In the genomic region with DNA sequence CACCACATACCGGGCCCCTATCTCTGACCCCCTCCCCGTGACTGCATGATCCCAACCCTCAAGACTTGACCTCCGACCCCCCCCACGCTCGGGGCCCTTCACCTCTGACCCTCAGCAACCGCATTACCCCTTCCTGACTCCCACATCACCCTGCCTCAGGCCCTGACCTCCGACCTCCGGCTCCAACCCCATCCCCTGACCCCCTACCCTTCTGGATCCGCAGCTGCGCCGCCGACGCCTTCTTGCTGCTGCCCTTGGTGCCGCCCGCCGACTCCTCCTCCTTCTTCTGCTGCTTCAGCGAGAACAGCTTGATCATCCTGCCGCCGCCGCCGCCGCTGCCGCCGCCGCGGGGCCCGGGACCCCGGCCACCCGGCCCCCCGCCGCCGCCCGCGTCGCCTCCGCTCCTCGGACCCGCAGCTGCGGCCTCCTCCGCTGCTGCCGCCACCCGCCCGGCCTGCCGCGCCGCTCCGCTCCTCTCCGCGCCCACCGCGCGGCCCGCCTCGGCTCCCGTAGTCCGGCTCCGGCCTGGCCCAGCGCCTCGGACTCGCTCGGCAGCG, we compare ENCODE assay signal across 8 cellular contexts. TPM values are rescaled to one million over a fixed set of nuclear protein-coding genes. Genes with fewer than 3 reads are reported as not detected.
DNase-seq lines count a peak whose midpoint lies in the region; ATAC-seq, FAIRE-seq and TF ChIP-seq lines count a peak whose summit lies in the region.

A gene (minus strand): TSS at position 546 of the 557 bp plus-strand sequence. CDS start 230 bp downstream, at position 316.

- H3K36me3 Mint-ChIP-seq in WTC11 = peaks cover 19% of the 10 kb centered on the region

- no peaks in the 10 kb centered on the region for H3K9me3 Mint-ChIP-seq in WTC11

- no peaks in the 10 kb centered on the region for H3K9me2 ChIP-seq in PC-9 (ENCODE audit: insufficient read depth)

- H4K20me1 ChIP-seq in H1 (replicated peaks in 1 of 2; ENCODE audit: control insufficient read depth in 1 of 2, insufficient read depth in 2 of 2, low read length in 2 of 2) (peaks cover 0 to 7% of the 10 kb centered on the region in 2 experiments), PC-9 (ENCODE audit: insufficient read depth) (no peaks in the 10 kb centered on the region)

- 0% methylated on average over 6 of the region's 62 CpGs; no CpG with 5 or more reads in 1 of the 2 experiments for WGBS in H1 (ENCODE audit: extremely low coverage in 1 of 2, insufficient coverage in 1 of 2, insufficient read length in 1 of 2, insufficient replicate concordance in 2 of 2, low coverage in 1 of 2, low lambda C conversion rate in 2 of 2, missing lambda C conversion rate in 1 of 2), 2 experiments
- under 1% methylated on average over 62 of the region's 62 CpGs for WGBS in urinary bladder

- no peak for FAIRE-seq in H1 (lab: Jason Lieb, UNC)

- peaks cover 35% of the 10 kb centered on the region for H3K23me2 ChIP-seq in H1 (ENCODE audit: low read depth, low read length)

- H3K27me3 ChIP-seq in H1 (replicated peaks in 1 of 4; ENCODE audit: control insufficient read depth in 3 of 4, extremely low read depth in 1 of 4, insufficient read depth in 3 of 4, low read length in 3 of 4) (peaks cover 0 to 8% (median 2%) of the 10 kb centered on the region in 4 experiments; a peak in 4 of 7 replicates), mucosa of stomach (ENCODE audit: control insufficient read depth, insufficient read depth, low read length) (no peaks in the 10 kb centered on the region), PC-9 (ENCODE audit: insufficient read depth, low read depth) (no peaks in the 10 kb centered on the region)

- H4K5ac ChIP-seq in H1 (ENCODE audit: insufficient read length, low read depth, low read length) = peak within 1 kb of the TSS; percentile 99

- H3K79me2 ChIP-seq in H1 (ENCODE audit: control insufficient read depth in 1 of 2, insufficient read depth in 2 of 2, low read length in 2 of 2) (peaks cover 7 to 19% of the 10 kb centered on the region in 2 experiments), PC-9 (ENCODE audit: low read depth) (peaks cover 13% of the 10 kb centered on the region)

- H3K9me3 ChIP-seq in H1 (ENCODE audit: insufficient read depth in 2 of 2, low read depth in 1 of 2, low read length in 1 of 2) (no peaks in the 10 kb centered on the region), mucosa of stomach (ENCODE audit: control insufficient read depth, low read length) (no peaks in the 10 kb centered on the region), PC-9 (ENCODE audit: insufficient read depth, low read depth) (no peaks in the 10 kb centered on the region)

- TF ChIP-seq CTCF in AG10803 (conservative IDR thresholded peaks at IDR 0.05; ENCODE audit: low read length) (no peak), WTC11 (IDR thresholded peaks at IDR 0.05) (no peak), H1 (IDR thresholded peaks at IDR 0.05; ENCODE audit: control extremely low read depth in 1 of 3, insufficient read depth in 1 of 3, low read depth in 1 of 3, low read length in 3 of 3) (no peak), PC-9 (conservative IDR thresholded peaks at IDR 0.05) (no peak)

- no peak for TF ChIP-seq POLR2A in H1 (IDR thresholded peaks at IDR 0.05; ENCODE audit: control extremely low read depth in 1 of 2, low read depth in 2 of 2, low read length in 2 of 2)

- DNase-seq in AG10803 (ENCODE audit: low read depth) (peak; percentile 51), WTC11 (ENCODE audit: low spot score) (peak; percentile 56), H1 (ENCODE audit: low read depth in 1 of 2, low spot score in 2 of 2) (no peak), cortex of kidney (lab: John Stamatoyannopoulos, UW) (no peak), PC-9 (no peak)

- peaks cover 4% of the 10 kb centered on the region for H3K79me1 ChIP-seq in H1 (ENCODE audit: low read depth, low read length)

- H2BK20ac ChIP-seq in H1 (ENCODE audit: low read length) = 0 out of 2 replicates have a peak within 1 kb of the TSS, but pooled peaks have one; percentile 48

- CTCF ChIA-PET in WTC11 (lab: Charles Lee) = interaction anchor here (0.9 to 2.4 kb wide), 2 partner anchors 38 to 44 kb away, joined by 3 to 19 read pairs; a partner anchor contains a TSS
- CTCF ChIA-PET in H1 (lab: Charles Lee; ENCODE audit: partially characterized antibody) = interaction anchor here (0.8 to 7.3 kb wide), 4 partner anchors 14 to 44 kb away, joined by 3 to 35 read pairs (median 6); a partner anchor contains a TSS
- CTCF ChIA-PET in PC-9 (lab: Charles Lee) = no interaction called here

- H3K23ac ChIP-seq in H1 (ENCODE audit: insufficient read length) = no peak within 1 kb of the TSS

- H2AK5ac ChIP-seq in H1 (ENCODE audit: low read depth, low read length) = peak within 1 kb of the TSS; percentile 84

- BruUV-seq in PC-9 (replicated peaks; lab: Mats Ljungman, UMichigan) = no TSS peak

- H4K8ac ChIP-seq in H1 (ENCODE audit: extremely low read depth, insufficient read depth, low read length) = peak within 1 kb of the TSS; percentile 99

- H3K36me3 ChIP-seq in H1 (ENCODE audit: control insufficient read depth in 2 of 4, insufficient read depth in 4 of 4, low read length in 3 of 4) (peaks cover 6 to 15% (median 10%) of the 10 kb centered on the region in 4 experiments), mucosa of stomach (ENCODE audit: control insufficient read depth, insufficient read depth, low read length) (no peaks in the 10 kb centered on the region), urinary bladder (ENCODE audit: insufficient read depth) (no peaks in the 10 kb centered on the region), PC-9 (ENCODE audit: low read depth) (no peaks in the 10 kb centered on the region)

- peak within 1 kb of the TSS; percentile 95 for H3K4ac ChIP-seq in H1 (replicated peaks; ENCODE audit: insufficient read length, low read depth, low read length)

- H2AFZ ChIP-seq in H1 (ENCODE audit: low read length) (no peak within 1 kb of the TSS), PC-9 (no peak within 1 kb of the TSS)

- intact Hi-C loops in PC-9 (cut with micrococcal nuclease; ENCODE audit: unreplicated experiment) = no loop called here

- peak within 1 kb of the TSS; percentile 97 for H2BK15ac ChIP-seq in H1 (ENCODE audit: low read length)

- H4K91ac ChIP-seq in H1 (replicated peaks; ENCODE audit: insufficient read length, low read length) = peak within 1 kb of the TSS; percentile 100

- peaks cover 37% of the 10 kb centered on the region for H3K27me3 Mint-ChIP-seq in WTC11 (ENCODE audit: low read depth)

- peaks cover 39% of the 10 kb centered on the region for H3K4me1 Mint-ChIP-seq in WTC11

- POLR2A ChIA-PET in WTC11 (lab: Charles Lee) = interaction anchor here (0.9 to 2.8 kb wide), 3 partner anchors 14 to 39 kb away, joined by 3 to 12 read pairs (median 8); a partner anchor contains a TSS
- POLR2A ChIA-PET in H1 (lab: Charles Lee; ENCODE audit: partially characterized antibody) = interaction anchor here (2.8 to 17.2 kb wide), 5 partner anchors 9 to 39 kb away, joined by 19 to 434 read pairs (median 80); a partner anchor contains a TSS
- POLR2A ChIA-PET in PC-9 (lab: Charles Lee; ENCODE audit: unreplicated experiment) = no interaction called here

- H3K4me3 ChIP-seq in AG10803 (ENCODE audit: low read length) (peak within 1 kb of the TSS; percentile 95), H1 (ENCODE audit: extremely low read depth in 1 of 4, insufficient read depth in 2 of 4, low read depth in 3 of 4, low read length in 4 of 4) (peak within 1 kb of the TSS; percentile 76 to 97 (median 90)), mucosa of stomach (ENCODE audit: low read length) (peak within 1 kb of the TSS; percentile 80), urinary bladder (ENCODE audit: low read depth, low read length) (peak within 1 kb of the TSS; percentile 71), PC-9 (no peak within 1 kb of the TSS)

- peak within 1 kb of the TSS; percentile 95 for H2BK12ac ChIP-seq in H1 (ENCODE audit: low read depth, low read length)

- peak within 1 kb of the TSS; percentile 100 for H2BK5ac ChIP-seq in H1 (ENCODE audit: low read depth, low read length)

- no peak within 1 kb of the TSS for H3K14ac ChIP-seq in H1 (ENCODE audit: insufficient read length)

- H3K27ac ChIP-seq in H1 (ENCODE audit: low read depth, low read length) (peak within 1 kb of the TSS; percentile 98), urinary bladder (ENCODE audit: low read depth) (peak within 1 kb of the TSS; percentile 99), PC-9 (no peak within 1 kb of the TSS)

- H3K27ac Mint-ChIP-seq in WTC11 = peak within 1 kb of the TSS; percentile 100

- no peak for TF ChIP-seq RAD21 in H1 (IDR thresholded peaks at IDR 0.05 in 1 of 2, conservative IDR thresholded peaks at IDR 0.05 in 1 of 2; ENCODE audit: low read depth in 2 of 2, low read length in 2 of 2)

- H3K4me1 ChIP-seq in H1 (replicated peaks in 1 of 4; ENCODE audit: control insufficient read depth in 3 of 4, insufficient read depth in 4 of 4, low read length in 3 of 4) (peaks cover 0 to 41% (median 23%) of the 10 kb centered on the region in 4 experiments; a peak in 6 of 7 replicates), mucosa of stomach (ENCODE audit: control insufficient read depth, insufficient read depth, low read length) (peaks cover 51% of the 10 kb centered on the region), urinary bladder (ENCODE audit: insufficient read depth) (no peaks in the 10 kb centered on the region), PC-9 (replicated peaks; ENCODE audit: insufficient read depth) (peaks cover 7% of the 10 kb centered on the region; the same call in 1 of the 2 replicates)

- TF ChIP-seq EP300 in H1 (IDR thresholded peaks at IDR 0.05; ENCODE audit: borderline replicate concordance in 1 of 2, low read depth in 2 of 2, low read length in 2 of 2) = no peak

- peak; percentile 0 for ATAC-seq in HG02623 (IDR thresholded peaks at IDR 0.05; ENCODE audit: unreplicated experiment)
- ATAC-seq in WTC11 = no peak

- H3K56ac ChIP-seq in H1 (replicated peaks; ENCODE audit: insufficient read length, low read depth, low read length) = peak within 1 kb of the TSS; percentile 98

- peak within 1 kb of the TSS; percentile 100 for H3K18ac ChIP-seq in H1 (ENCODE audit: extremely low read depth, low read length)

- H3F3A ChIP-seq in PC-9 (ENCODE audit: insufficient read depth, low read depth) = peaks cover 9% of the 10 kb centered on the region; the same call in 1 of the 2 replicates

- H3K4me2 ChIP-seq in H1 (ENCODE audit: insufficient read depth in 1 of 2, low read depth in 2 of 2, low read length in 2 of 2) = peak within 1 kb of the TSS; percentile 87 to 96
- no peak within 1 kb of the TSS for H3K4me2 ChIP-seq in PC-9

- peak within 1 kb of the TSS; percentile 98 to 100 (median 98) for H3K9ac ChIP-seq in H1 (replicated peaks in 1 of 4; ENCODE audit: extremely low read depth in 1 of 4, low read depth in 3 of 4, low read length in 3 of 4)
- peak within 1 kb of the TSS; percentile 94 for H3K9ac ChIP-seq in mucosa of stomach (ENCODE audit: low read length)

- peak within 1 kb of the TSS; percentile 97 for H3K4me3 Mint-ChIP-seq in WTC11

- H2BK120ac ChIP-seq in H1 (replicated peaks; ENCODE audit: low read depth, low read length) = peak within 1 kb of the TSS; percentile 76

RNA-seq across cellular contexts. Expression of the gene that starts here (rescaled TPM):
- 93.7 to 105 TPM (median 97.1 TPM) in 3 replicates for total RNA-seq in WTC11 (2021)
- 114 and 119 TPM in 2 replicates for total RNA-seq in H1 (2021; fragmentation: NEBNext Ultra II Directional; extraction: Animal tissue kit (Norgen Biotek cat#: 25700))
- polyA plus RNA-seq in H1 (2011; rRNA removed) = 91.8 and 93.8 TPM in 2 replicates
- polyA plus RNA-seq in H1 (2011; cell fraction: cytosol; rRNA removed) = 82.4 TPM
- 91.5 TPM for polyA plus RNA-seq in H1 (2011; cell fraction: nucleus; rRNA removed)
- polyA plus RNA-seq in H1 (2012, experiment 1 of 2) = 95.9 to 118 TPM (median 107 TPM) in 4 replicates
- polyA plus RNA-seq in H1 (2012, experiment 2 of 2) = 85.0 TPM
- polyA plus RNA-seq in H1 (2013, experiment 1 of 2) = 86.6 TPM
- polyA plus RNA-seq in H1 (2013, experiment 2 of 2) = 85.7 TPM
- 67.7 and 82.2 TPM in 2 replicates for polyA minus RNA-seq in H1 (2011; rRNA and poly(A)+ RNA removed)
- polyA minus RNA-seq in H1 (2011; cell fraction: cytosol; rRNA and poly(A)+ RNA removed) = 50.6 TPM
- 69.7 TPM for polyA minus RNA-seq in H1 (2011; cell fraction: nucleus; rRNA and poly(A)+ RNA removed)
- 31.0 TPM for total RNA-seq in urinary bladder
- polyA plus RNA-seq in urinary bladder = 69.3 TPM
- not detected in 2 replicates for total RNA-seq in PC-9 (2021)

Comparison
In these comparisons a context has a peak if more than half of its experiments do, and no peak if none do; other contexts are left out.
1. RNA of the gene that starts here (total RNA-seq): 114 to 119 TPM in H1, 93.7 to 105 TPM in WTC11 and 31.0 TPM in urinary bladder (single experiment); not detected in PC-9; every median in the first group is over 10 times any median in the second.
2. DNase-seq: peak in AG10803 (single experiment) and WTC11 (single experiment); none in H1 (0 of 2), cortex of kidney (single experiment) and PC-9 (0 of 2).